In the genomic region with DNA sequence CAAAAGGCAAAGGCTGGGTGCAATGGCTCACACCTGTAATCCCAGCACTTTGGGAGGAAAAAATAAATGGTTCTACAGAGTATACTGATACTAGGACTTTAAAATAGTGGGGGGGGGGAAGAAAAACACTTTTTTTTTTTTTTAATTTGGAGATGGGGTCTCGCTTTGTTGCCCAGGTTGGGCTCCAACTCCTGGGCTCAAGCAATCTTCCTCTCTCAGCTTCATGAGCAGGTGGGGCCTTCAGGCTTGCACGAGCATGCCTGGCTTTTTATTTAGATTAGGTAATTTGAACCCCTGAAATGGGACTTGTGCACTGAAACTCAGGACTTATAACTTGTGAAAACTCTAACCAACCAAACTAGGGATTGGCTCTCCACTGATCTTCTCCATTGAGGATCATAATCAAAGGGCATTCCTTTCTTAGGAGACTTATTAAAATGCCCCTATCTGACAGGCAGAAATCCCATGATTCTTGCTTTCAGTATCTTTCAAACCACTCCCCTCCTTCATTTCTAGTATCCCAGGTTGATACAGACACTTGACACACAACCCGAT, we compare ENCODE assay signal across 30 cellular contexts. TPM values are rescaled to one million over a fixed set of nuclear protein-coding genes. Genes with fewer than 3 reads are reported as not detected.
A peak's percentile ranks its signal among the peaks of the same experiment; 100 is the strongest.
DNase-seq lines count a peak whose midpoint lies in the region; ATAC-seq lines count a peak whose summit lies in the region.
"Had no signal": no experiment of that assay in that cellular context is flagged by ENCODE, and none has a peak within 500 bp of the region (broad histone marks: within the 10 kb centered on the region; RNA-seq: fewer than 3 reads in every experiment).

No MANE protein-coding gene starts in this region.

- no peaks in the 10 kb centered on the region for H3K27me3 Mint-ChIP-seq in T-helper 2 cell treated with Interferon-gamma antibody and Interleukin-4, amounts not matched to agents 5 μg/mL and 100 μg/mL, for 36 hours (ENCODE audit: low read depth)
- H3K27me3 Mint-ChIP-seq in CD8-positive, alpha-beta memory T cell, result no peaks in the 10 kb centered on the region
- no peaks in the 10 kb centered on the region for H3K27me3 Mint-ChIP-seq in activated T-helper 1 cell treated with anti-CD3 and anti-CD28 coated beads, Interleukin-12 subunit alpha, Interleukin-12 subunit beta, Interleukin-2, Interleukin-4 antibody, amounts not matched to agents 30 ng/mL and 10 ng/mL and 1 ng/mL, durations not matched to agents 14 hours and 24 hours and 36 hours (ENCODE audit: insufficient read depth)
- H3K27me3 Mint-ChIP-seq in memory B cell, result no peaks in the 10 kb centered on the region
- H3K27me3 Mint-ChIP-seq: effector memory CD8-positive, alpha-beta T cell had no signal

- H3K4me1 Mint-ChIP-seq in T-helper 2 cell treated with Interferon-gamma antibody and Interleukin-4, amounts not matched to agents 5 μg/mL and 100 μg/mL, for 36 hours (ENCODE audit: low read depth), result peaks cover 45% of the 10 kb centered on the region
- peaks cover 53 to 79% (median 79%) of the 10 kb centered on the region in 3 donors for H3K4me1 Mint-ChIP-seq in CD8-positive, alpha-beta memory T cell
- H3K4me1 Mint-ChIP-seq in activated T-helper 1 cell treated with anti-CD3 and anti-CD28 coated beads, Interleukin-12 subunit alpha, Interleukin-12 subunit beta, Interleukin-2, Interleukin-4 antibody, amounts not matched to agents 30 ng/mL and 10 ng/mL and 1 ng/mL, durations not matched to agents 14 hours and 24 hours and 36 hours (ENCODE audit: low read depth), result peaks cover 50% of the 10 kb centered on the region
- peaks cover 31% of the 10 kb centered on the region for H3K4me1 Mint-ChIP-seq in memory B cell

- H3K4me3 ChIP-seq in CD8-positive, alpha-beta memory T cell (ENCODE audit: low read length), result no peak overlapping the region
- H3K4me3 ChIP-seq: colonic mucosa, HAP-1, pancreas, Peyer's patch, right atrium auricular region, testis, uterus had no signal

- H3K27ac Mint-ChIP-seq in T-helper 2 cell treated with Interferon-gamma antibody and Interleukin-4, amounts not matched to agents 5 μg/mL and 100 μg/mL, for 36 hours, result peak overlapping the region; percentile 59
- H3K27ac Mint-ChIP-seq in CD8-positive, alpha-beta memory T cell, result peak overlapping the region in 6 of 8 donors; percentile 4 to 37 (median 26)
- peak overlapping the region; percentile 55 for H3K27ac Mint-ChIP-seq in activated T-helper 1 cell treated with anti-CD3 and anti-CD28 coated beads, Interleukin-12 subunit alpha, Interleukin-12 subunit beta, Interleukin-2, Interleukin-4 antibody, amounts not matched to agents 30 ng/mL and 10 ng/mL and 1 ng/mL, durations not matched to agents 14 hours and 24 hours and 36 hours
- peak overlapping the region; percentile 51 for H3K27ac Mint-ChIP-seq in memory B cell
- H3K27ac Mint-ChIP-seq: stimulated activated effector memory CD8-positive, alpha-beta T cell treated with anti-CD3 and anti-CD28 coated beads, Interleukin-12 subunit alpha, Interleukin-12 subunit beta, amount 100 ng/mL, for 72 hours had no signal

- intact Hi-C loops in activated T-helper 1 cell treated with anti-CD3 and anti-CD28 coated beads, Interleukin-12 subunit alpha, Interleukin-12 subunit beta, Interleukin-2, Interleukin-4 antibody, amounts not matched to agents 30 ng/mL and 10 ng/mL and 1 ng/mL, durations not matched to agents 14 hours and 24 hours and 36 hours (cut with micrococcal nuclease), result no loop called here

- H3K27ac ChIP-seq in CD8-positive, alpha-beta memory T cell (ENCODE audit: low read depth, low read length), result no peak overlapping the region
- H3K27ac ChIP-seq: colonic mucosa, pancreas, Peyer's patch, right atrium auricular region, testis, uterus had no signal

- CTCF ChIA-PET in CD8-positive, alpha-beta memory T cell (lab: Charles Lee), result no interaction called here

- H3K4me3 Mint-ChIP-seq in T-helper 2 cell treated with Interferon-gamma antibody and Interleukin-4, amounts not matched to agents 5 μg/mL and 100 μg/mL, for 36 hours, result no peak overlapping the region
- H3K4me3 Mint-ChIP-seq in CD8-positive, alpha-beta memory T cell, result no peak overlapping the region
- H3K4me3 Mint-ChIP-seq in activated T-helper 1 cell treated with anti-CD3 and anti-CD28 coated beads, Interleukin-12 subunit alpha, Interleukin-12 subunit beta, Interleukin-2, Interleukin-4 antibody, amounts not matched to agents 30 ng/mL and 10 ng/mL and 1 ng/mL, durations not matched to agents 14 hours and 24 hours and 36 hours, result no peak overlapping the region
- no peak overlapping the region for H3K4me3 Mint-ChIP-seq in memory B cell
- H3K4me3 Mint-ChIP-seq: stimulated activated effector memory CD8-positive, alpha-beta T cell treated with anti-CD3 and anti-CD28 coated beads, Interleukin-12 subunit alpha, Interleukin-12 subunit beta, amount 100 ng/mL, for 72 hours had no signal

- H3K9me3 Mint-ChIP-seq in T-helper 2 cell treated with Interferon-gamma antibody and Interleukin-4, amounts not matched to agents 5 μg/mL and 100 μg/mL, for 36 hours, result no peaks in the 10 kb centered on the region
- H3K9me3 Mint-ChIP-seq in CD8-positive, alpha-beta memory T cell, result no peaks in the 10 kb centered on the region
- no peaks in the 10 kb centered on the region for H3K9me3 Mint-ChIP-seq in activated T-helper 1 cell treated with anti-CD3 and anti-CD28 coated beads, Interleukin-12 subunit alpha, Interleukin-12 subunit beta, Interleukin-2, Interleukin-4 antibody, amounts not matched to agents 30 ng/mL and 10 ng/mL and 1 ng/mL, durations not matched to agents 14 hours and 24 hours and 36 hours
- no peaks in the 10 kb centered on the region for H3K9me3 Mint-ChIP-seq in memory B cell
- H3K9me3 Mint-ChIP-seq: effector memory CD8-positive, alpha-beta T cell; stimulated activated effector memory CD8-positive, alpha-beta T cell treated with anti-CD3 and anti-CD28 coated beads, Interleukin-12 subunit alpha, Interleukin-12 subunit beta, amount 100 ng/mL, for 72 hours had no signal

- peaks cover 50% of the 10 kb centered on the region for H3K4me1 ChIP-seq in CD8-positive, alpha-beta memory T cell (ENCODE audit: insufficient read depth, low read length)
- H3K4me1 ChIP-seq: colonic mucosa had no signal

- H3K9me3 ChIP-seq in CD8-positive, alpha-beta memory T cell (ENCODE audit: low read length), result no peaks in the 10 kb centered on the region
- H3K9me3 ChIP-seq: Caco-2, colonic mucosa, HAP-1, pancreas, Peyer's patch, right atrium auricular region, testis, uterus had no signal

- no peak for DNase-seq in T-helper 2 cell treated with Interferon-gamma antibody and Interleukin-4, amounts not matched to agents 5 μg/mL and 100 μg/mL, for 36 hours (ENCODE audit: low spot score)
- no peak for DNase-seq in T-helper 2 cell
- DNase-seq in CD8-positive, alpha-beta memory T cell, result no peak
- DNase-seq in activated T-helper 1 cell treated with anti-CD3 and anti-CD28 coated beads, Interleukin-12 subunit alpha, Interleukin-12 subunit beta, Interleukin-2, Interleukin-4 antibody, amounts not matched to agents 30 ng/mL and 10 ng/mL and 1 ng/mL, durations not matched to agents 14 hours and 24 hours and 36 hours (ENCODE audit: low spot score), result no peak
- no peak for DNase-seq in memory B cell (ENCODE audit: low spot score in 2 of 2)
- DNase-seq in NCI-H1417 treated with DMSO at 0.1 percent for 48 hours (lab: John Stamatoyannopoulos, UW), result no peak
- DNase-seq in activated CD4-positive, CD25-positive, alpha-beta regulatory T cell treated with anti-CD3 and anti-CD28 coated beads, Interleukin-2, amount 50 U/mL, for 72 hours, result no peak
- DNase-seq: activated CD4-positive, alpha-beta T cell treated with anti-CD3 and anti-CD28 coated beads, Interleukin-2, amount 50 U/mL, for 1 hour; activated CD8-positive, alpha-beta memory T cell treated with anti-CD3 and anti-CD28 coated beads, Interleukin-2, amount 50 U/mL, for 4 hours; activated gamma-delta T cell; AML-193; Caco-2; colonic mucosa; effector memory CD8-positive, alpha-beta T cell; foreskin melanocyte; mesendoderm; NCI-H2107; NCI-H524; NK-92 treated with Interleukin-12 subunit alpha and Interleukin-12 subunit beta, amount 100 ng/mL, for 24 hours; pancreas; Peyer's patch; SIG-M5; testis; uterus had no signal

- no peaks in the 10 kb centered on the region for H3K27me3 ChIP-seq in CD8-positive, alpha-beta memory T cell (ENCODE audit: insufficient read depth, low read length, poor library complexity, severe bottlenecking)
- H3K27me3 ChIP-seq: colonic mucosa, pancreas, Peyer's patch, right atrium auricular region, testis, uterus had no signal

- ATAC-seq in memory B cell (ENCODE audit: low read depth) (no peak), GM19324 (IDR thresholded peaks at IDR 0.05; ENCODE audit: low FRiP score, unreplicated experiment) (no peak)
- ATAC-seq: effector memory CD8-positive, alpha-beta T cell; esophagus mucosa; left lobe of liver; pancreas; stimulated activated effector memory CD8-positive, alpha-beta T cell treated with anti-CD3 and anti-CD28 coated beads, Interleukin-12 subunit alpha, Interleukin-12 subunit beta, amount 100 ng/mL, for 72 hours had no signal

- peaks cover 11% of the 10 kb centered on the region for H3K36me3 ChIP-seq in CD8-positive, alpha-beta memory T cell (ENCODE audit: insufficient read depth, low read length)
- H3K36me3 ChIP-seq: colonic mucosa, pancreas, Peyer's patch, right atrium auricular region, uterus had no signal

- POLR2A ChIA-PET in CD8-positive, alpha-beta memory T cell (lab: Charles Lee), result no interaction called here

- H3K36me3 Mint-ChIP-seq in T-helper 2 cell treated with Interferon-gamma antibody and Interleukin-4, amounts not matched to agents 5 μg/mL and 100 μg/mL, for 36 hours (ENCODE audit: low read depth), result peaks cover 39% of the 10 kb centered on the region
- H3K36me3 Mint-ChIP-seq in CD8-positive, alpha-beta memory T cell, result peaks cover 0 to 70% (median 7%) of the 10 kb centered on the region in 3 donors
- peaks cover 25% of the 10 kb centered on the region for H3K36me3 Mint-ChIP-seq in activated T-helper 1 cell treated with anti-CD3 and anti-CD28 coated beads, Interleukin-12 subunit alpha, Interleukin-12 subunit beta, Interleukin-2, Interleukin-4 antibody, amounts not matched to agents 30 ng/mL and 10 ng/mL and 1 ng/mL, durations not matched to agents 14 hours and 24 hours and 36 hours (ENCODE audit: low read depth)
- peaks cover 21% of the 10 kb centered on the region for H3K36me3 Mint-ChIP-seq in memory B cell

RNA-seq across cellular contexts. Expression of gene GRB2, which starts 16.9 kb away (rescaled TPM):
- total RNA-seq in CD8-positive, alpha-beta memory T cell, result 100 to 1,000 TPM; 180 to 189 TPM
- 158 TPM for polyA plus RNA-seq in CD8-positive, alpha-beta memory T cell
- total RNA-seq in activated T-helper 1 cell treated with anti-CD3 and anti-CD28 coated beads, Interleukin-12 subunit alpha, Interleukin-12 subunit beta, Interleukin-2, Interleukin-4 antibody, amounts not matched to agents 30 ng/mL and 10 ng/mL and 1 ng/mL, durations not matched to agents 14 hours and 24 hours and 36 hours, result 172 and 183 TPM in 2 replicates
